24 cellular contexts compared by ENCODE assay signal in genomic region chr11:82586581-82586980, GRCh38.
DNase-seq lines count a peak whose midpoint lies in the region; ATAC-seq, FAIRE-seq and TF ChIP-seq lines count a peak whose summit lies in the region.
"Had no signal": no experiment of that assay in that cellular context is flagged by ENCODE, and none has a peak within 500 bp of the region (broad histone marks: within the 10 kb centered on the region; RNA-seq: fewer than 3 reads in every experiment).

No MANE protein-coding gene starts in this region.

- no peaks in the 10 kb centered on the region for H3K9me3 Mint-ChIP-seq in activated CD8-positive, alpha-beta memory T cell treated with anti-CD3 and anti-CD28 coated beads, Interleukin-2, amount 10 ng/mL, durations not matched to agents 7 days and 5 days (ENCODE audit: low read depth)

- H3K27ac Mint-ChIP-seq in activated CD8-positive, alpha-beta memory T cell treated with anti-CD3 and anti-CD28 coated beads, Interleukin-2, amount 10 ng/mL, durations not matched to agents 7 days and 5 days: no peak overlapping the region
- H3K27ac Mint-ChIP-seq: B cell; CD4-positive, alpha-beta T cell; CD8-positive, alpha-beta T cell had no signal

- no peak for TF ChIP-seq CTCF in H1 (IDR thresholded peaks at IDR 0.05; ENCODE audit: control extremely low read depth in 1 of 3, insufficient read depth in 1 of 3, low read depth in 1 of 3, low read length in 3 of 3)

- H3K4me1 Mint-ChIP-seq in activated CD8-positive, alpha-beta memory T cell treated with anti-CD3 and anti-CD28 coated beads, Interleukin-2, amount 10 ng/mL, durations not matched to agents 7 days and 5 days: no peaks in the 10 kb centered on the region
- H3K4me1 Mint-ChIP-seq: B cell had no signal

- POLR2A ChIA-PET in H1 (lab: Charles Lee; ENCODE audit: partially characterized antibody): no interaction called here

- no peaks in the 10 kb centered on the region for H3K9me3 ChIP-seq in H1 (ENCODE audit: insufficient read depth in 2 of 2, low read depth in 1 of 2, low read length in 1 of 2)
- H3K9me3 ChIP-seq: A549; BLaER1 treated with 17β-estradiol and CSF1 and Interleukin-3, amounts not matched to agents 10 nM and 100 nM; Caco-2 had no signal

- no peak overlapping the region for H2BK120ac ChIP-seq in H1 (replicated peaks; ENCODE audit: low read depth, low read length)
- H2BK120ac ChIP-seq in mesendoderm (ENCODE audit: low read depth, low read length): no peak overlapping the region

- CTCF ChIA-PET in H1 (lab: Charles Lee; ENCODE audit: partially characterized antibody): interaction anchor here (1.6 kb wide), 1 partner anchor 109 kb away, joined by 5 read pairs; no protein-coding TSS in a partner anchor
- CTCF ChIA-PET in activated CD8-positive, alpha-beta memory T cell treated with anti-CD3 and anti-CD28 coated beads, Interleukin-2, amount 10 ng/mL, durations not matched to agents 7 days and 5 days (lab: Charles Lee): no interaction called here

- H3K23me2 ChIP-seq in H1 (ENCODE audit: low read depth, low read length): no peaks in the 10 kb centered on the region; the same call in 1 of the 2 replicates

- H3K4me2 ChIP-seq in H1 (ENCODE audit: insufficient read depth in 1 of 2, low read depth in 2 of 2, low read length in 2 of 2) (0 out of 4 replicates have a peak overlapping the region, but pooled peaks of 1 of the 2 experiments have one; percentile 32), mesendoderm (ENCODE audit: low read length) (no peak overlapping the region)
- H3K4me2 ChIP-seq: A549; BLaER1 treated with 17β-estradiol and CSF1 and Interleukin-3, amounts not matched to agents 10 nM and 100 nM had no signal

- H4K5ac ChIP-seq in H1 (ENCODE audit: insufficient read length, low read depth, low read length) (no peak overlapping the region), mesendoderm (ENCODE audit: low read length) (no peak overlapping the region)

- no peak for TF ChIP-seq POLR2A in H1 (IDR thresholded peaks at IDR 0.05; ENCODE audit: control extremely low read depth in 1 of 2, low read depth in 2 of 2, low read length in 2 of 2)

- H2BK15ac ChIP-seq in H1 (ENCODE audit: low read length) (no peak overlapping the region), mesendoderm (replicated peaks; ENCODE audit: low read depth) (no peak overlapping the region)

- no peak overlapping the region for H3K23ac ChIP-seq in H1 (ENCODE audit: insufficient read length)
- H3K23ac ChIP-seq in mesendoderm (ENCODE audit: low read length): no peak overlapping the region

- no peak overlapping the region for H2BK5ac ChIP-seq in H1 (ENCODE audit: low read depth, low read length)
- H2BK5ac ChIP-seq in mesendoderm (ENCODE audit: low read length): no peak overlapping the region

- no peak overlapping the region for H4K8ac ChIP-seq in H1 (ENCODE audit: extremely low read depth, insufficient read depth, low read length)
- H4K8ac ChIP-seq in mesendoderm (ENCODE audit: low read depth, low read length): no peak overlapping the region

- H3K18ac ChIP-seq in H1 (ENCODE audit: extremely low read depth, low read length) (no peak overlapping the region), mesendoderm (ENCODE audit: low read length) (no peak overlapping the region)

- no peak for TF ChIP-seq EP300 in H1 (IDR thresholded peaks at IDR 0.05; ENCODE audit: borderline replicate concordance in 1 of 2, low read depth in 2 of 2, low read length in 2 of 2)

- H2AFZ ChIP-seq in H1 (ENCODE audit: low read length): no peak overlapping the region

- no peak overlapping the region for H3K14ac ChIP-seq in H1 (ENCODE audit: insufficient read length)

- H2AK5ac ChIP-seq in H1 (ENCODE audit: low read depth, low read length) (no peak overlapping the region), mesendoderm (ENCODE audit: low read length) (no peak overlapping the region)

- H3K56ac ChIP-seq in H1 (replicated peaks; ENCODE audit: insufficient read length, low read depth, low read length) (no peak overlapping the region), mesendoderm (ENCODE audit: low read length) (no peak overlapping the region)

- no peaks in the 10 kb centered on the region for H3K79me2 ChIP-seq in H1 (ENCODE audit: control insufficient read depth in 1 of 2, insufficient read depth in 2 of 2, low read length in 2 of 2)
- H3K79me2 ChIP-seq in mesendoderm (ENCODE audit: control insufficient read depth, insufficient read depth, low read length): no peaks in the 10 kb centered on the region

- H2BK20ac ChIP-seq in H1 (ENCODE audit: low read length): no peak overlapping the region

- H3K27me3 Mint-ChIP-seq in activated CD8-positive, alpha-beta memory T cell treated with anti-CD3 and anti-CD28 coated beads, Interleukin-2, amount 10 ng/mL, durations not matched to agents 7 days and 5 days: no peaks in the 10 kb centered on the region
- H3K27me3 Mint-ChIP-seq: B cell; CD4-positive, alpha-beta T cell had no signal

- no peak overlapping the region for H4K91ac ChIP-seq in H1 (replicated peaks; ENCODE audit: insufficient read length, low read length)

- 48% methylated on average over 3 of the region's 3 CpGs; no CpG with 5 or more reads in 1 of the 2 experiments for WGBS in H1 (ENCODE audit: extremely low coverage in 1 of 2, insufficient coverage in 1 of 2, insufficient read length in 1 of 2, insufficient replicate concordance in 2 of 2, low coverage in 1 of 2, low lambda C conversion rate in 2 of 2, missing lambda C conversion rate in 1 of 2), 2 experiments
- no CpG with 5 or more reads among the region's 3 CpGs for WGBS in mesendoderm (ENCODE audit: extremely low coverage, insufficient coverage, low lambda C conversion rate)

- H4K20me1 ChIP-seq in H1 (replicated peaks in 1 of 2; ENCODE audit: control insufficient read depth in 1 of 2, insufficient read depth in 2 of 2, low read length in 2 of 2): no peaks in the 10 kb centered on the region
- H4K20me1 ChIP-seq: BLaER1 treated with 17β-estradiol and CSF1 and Interleukin-3, amounts not matched to agents 10 nM and 100 nM had no signal

- H3K4me3 Mint-ChIP-seq in activated CD8-positive, alpha-beta memory T cell treated with anti-CD3 and anti-CD28 coated beads, Interleukin-2, amount 10 ng/mL, durations not matched to agents 7 days and 5 days: no peak overlapping the region
- H3K4me3 Mint-ChIP-seq: B cell; CD4-positive, alpha-beta T cell; CD8-positive, alpha-beta T cell had no signal

- H3K79me1 ChIP-seq in H1 (ENCODE audit: low read depth, low read length): no peaks in the 10 kb centered on the region
- no peaks in the 10 kb centered on the region for H3K79me1 ChIP-seq in mesendoderm (ENCODE audit: low read length)

- H3K36me3 ChIP-seq in H1 (ENCODE audit: control insufficient read depth in 2 of 4, insufficient read depth in 4 of 4, low read length in 3 of 4): no peaks in the 10 kb centered on the region
- H3K36me3 ChIP-seq in mesendoderm (ENCODE audit: control insufficient read depth, insufficient read depth, low read length): no peaks in the 10 kb centered on the region
- H3K36me3 ChIP-seq: BLaER1 treated with 17β-estradiol and CSF1 and Interleukin-3, amounts not matched to agents 10 nM and 100 nM had no signal

- H3K4me1 ChIP-seq in H1 (replicated peaks in 1 of 4; ENCODE audit: control insufficient read depth in 3 of 4, insufficient read depth in 4 of 4, low read length in 3 of 4): no peaks in the 10 kb centered on the region
- H3K4me1 ChIP-seq in mesendoderm (ENCODE audit: control insufficient read depth, low read depth, low read length): no peaks in the 10 kb centered on the region
- H3K4me1 ChIP-seq: A549; BLaER1 treated with 17β-estradiol and CSF1 and Interleukin-3, amounts not matched to agents 10 nM and 100 nM; Caco-2 had no signal

- FAIRE-seq in H1 (lab: Jason Lieb, UNC): no peak
- FAIRE-seq: A549, D721Med, G401.6, GM12891, GM19239 had no signal

- no peaks in the 10 kb centered on the region for H3K36me3 Mint-ChIP-seq in activated CD8-positive, alpha-beta memory T cell treated with anti-CD3 and anti-CD28 coated beads, Interleukin-2, amount 10 ng/mL, durations not matched to agents 7 days and 5 days
- H3K36me3 Mint-ChIP-seq: CD8-positive, alpha-beta T cell had no signal

- no peaks in the 10 kb centered on the region for H3K27me3 ChIP-seq in H1 (replicated peaks in 1 of 4; ENCODE audit: control insufficient read depth in 3 of 4, extremely low read depth in 1 of 4, insufficient read depth in 3 of 4, low read length in 3 of 4)
- no peaks in the 10 kb centered on the region for H3K27me3 ChIP-seq in mesendoderm (ENCODE audit: insufficient read depth, low read length, poor library complexity)
- H3K27me3 ChIP-seq: BLaER1 treated with 17β-estradiol and CSF1 and Interleukin-3, amounts not matched to agents 10 nM and 100 nM had no signal

- H3K9ac ChIP-seq in H1 (replicated peaks in 1 of 4; ENCODE audit: extremely low read depth in 1 of 4, low read depth in 3 of 4, low read length in 3 of 4): no peak overlapping the region
- no peak overlapping the region for H3K9ac ChIP-seq in mesendoderm (ENCODE audit: low read length)
- H3K9ac ChIP-seq: BLaER1 treated with 17β-estradiol and CSF1 and Interleukin-3, amounts not matched to agents 10 nM and 100 nM had no signal

- H3K4me3 ChIP-seq in H1 (ENCODE audit: extremely low read depth in 1 of 4, insufficient read depth in 2 of 4, low read depth in 3 of 4, low read length in 4 of 4): no peak overlapping the region
- no peak overlapping the region for H3K4me3 ChIP-seq in mesendoderm (ENCODE audit: low read length)
- H3K4me3 ChIP-seq: A549; BLaER1 treated with 17β-estradiol and CSF1 and Interleukin-3, amounts not matched to agents 10 nM and 100 nM had no signal

- ATAC-seq in GM19397 (IDR thresholded peaks at IDR 0.05; ENCODE audit: unreplicated experiment): no peak
- ATAC-seq in activated CD8-positive, alpha-beta memory T cell treated with anti-CD3 and anti-CD28 coated beads, Interleukin-2, amount 10 ng/mL, durations not matched to agents 7 days and 5 days: no peak
- ATAC-seq: A549; CD8-positive, alpha-beta T cell had no signal

- no peak overlapping the region for H3K27ac ChIP-seq in H1 (ENCODE audit: low read depth, low read length)
- H3K27ac ChIP-seq in mesendoderm (ENCODE audit: low read depth, low read length): no peak overlapping the region
- H3K27ac ChIP-seq: 22Rv1; A549; BLaER1 treated with 17β-estradiol and CSF1 and Interleukin-3, amounts not matched to agents 10 nM and 100 nM; C4-2B had no signal

- H2BK12ac ChIP-seq in H1 (ENCODE audit: low read depth, low read length): no peak overlapping the region

- H3K4ac ChIP-seq in H1 (replicated peaks; ENCODE audit: insufficient read length, low read depth, low read length) (no peak overlapping the region), mesendoderm (ENCODE audit: low read depth, low read length) (no peak overlapping the region)

- DNase-seq in NCI-H748 (lab: John Stamatoyannopoulos, UW; ENCODE audit: unreplicated experiment) (peak; percentile 0), NCI-H748 treated with DMSO at 0.1 percent for 48 hours (lab: John Stamatoyannopoulos, UW) (no peak), NCI-H69 (lab: John Stamatoyannopoulos, UW) (peak; percentile 41), H1 (ENCODE audit: low read depth in 1 of 2, low spot score in 2 of 2) (no peak), mesendoderm (peak; percentile 23), medulla oblongata (ENCODE audit: extremely low spot score) (no peak)
- no peak for DNase-seq in activated CD8-positive, alpha-beta memory T cell treated with anti-CD3 and anti-CD28 coated beads, Interleukin-2, amount 10 ng/mL, durations not matched to agents 7 days and 5 days
- DNase-seq: AML-193; Caco-2; Calu3; CD4-positive, alpha-beta T cell; CD8-positive, alpha-beta T cell; DMS79 treated with DMSO at 0.1 percent for 48 hours; GF-D8 had no signal

- no peak for TF ChIP-seq RAD21 in H1 (IDR thresholded peaks at IDR 0.05 in 1 of 2, conservative IDR thresholded peaks at IDR 0.05 in 1 of 2; ENCODE audit: low read depth in 2 of 2, low read length in 2 of 2)

Comparison
In these comparisons a context has a peak if more than half of its experiments do, and no peak if none do; other contexts are left out.
1. DNase-seq: peak in NCI-H748 (single experiment), NCI-H69 (single experiment) and mesendoderm (single experiment); none in NCI-H748 treated with DMSO at 0.1 percent for 48 hours (single experiment), H1 (0 of 2), medulla oblongata (single experiment) and activated CD8-positive, alpha-beta memory T cell treated with anti-CD3 and anti-CD28 coated beads, Interleukin-2, amount 10 ng/mL, durations not matched to agents 7 days and 5 days (single experiment).